21 cellular contexts compared by ENCODE assay signal in the genomic region with DNA sequence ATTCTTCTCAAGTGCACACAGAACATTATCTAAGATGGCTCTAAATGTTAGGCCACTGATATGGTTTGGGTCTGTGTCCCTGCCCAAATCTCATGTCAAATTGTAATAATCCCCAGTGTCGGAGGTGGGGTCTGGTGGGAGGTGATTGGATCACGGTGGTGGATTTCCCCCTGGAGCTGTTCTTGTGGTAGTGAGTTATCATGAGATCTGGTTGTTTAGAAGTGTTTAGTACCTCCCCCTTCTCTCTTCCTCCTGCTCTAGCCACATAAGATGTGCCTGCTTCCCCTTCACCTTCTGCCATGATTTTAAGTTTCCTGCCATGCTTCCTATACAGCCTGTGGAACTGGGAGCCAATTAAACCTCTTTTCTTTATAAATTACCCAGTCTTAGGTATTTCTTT. TPM values are rescaled to one million over a fixed set of nuclear protein-coding genes. Genes with fewer than 3 reads are reported as not detected.
DNase-seq lines count a peak whose midpoint lies in the region; ATAC-seq and TF ChIP-seq lines count a peak whose summit lies in the region.
"Had no signal": no experiment of that assay in that cellular context is flagged by ENCODE, and none has a peak within 500 bp of the region (broad histone marks: within the 10 kb centered on the region; RNA-seq: fewer than 3 reads in every experiment).

No MANE protein-coding gene starts in this region.

- no peaks in the 10 kb centered on the region for H3K27me3 Mint-ChIP-seq in natural killer cell treated with Interleukin-12 subunit alpha and Interleukin-12 subunit beta and Interleukin-15 and Interleukin-18, amount 100 ng/mL, for 72 hours
- peaks cover 0 to 3% of the 10 kb centered on the region in 2 donors for H3K27me3 Mint-ChIP-seq in natural killer cell (ENCODE audit: low read depth in 2 of 2)
- H3K27me3 Mint-ChIP-seq in activated naive CD8-positive, alpha-beta T cell treated with anti-CD3 and anti-CD28 coated beads for 36 hours, result no peaks in the 10 kb centered on the region
- peaks cover 2% of the 10 kb centered on the region for H3K27me3 Mint-ChIP-seq in glutamatergic neuron (ENCODE audit: unreplicated experiment)

- intact Hi-C loops in natural killer cell (cut with micrococcal nuclease) (no loop called here), head of caudate nucleus (cut with DNase I) (no loop called here)

- TF ChIP-seq CTCF in natural killer cell (IDR thresholded peaks at IDR 0.05) (no peak), glutamatergic neuron (IDR thresholded peaks at IDR 0.05; ENCODE audit: partially characterized antibody, unreplicated experiment) (no peak)

- ATAC-seq in natural killer cell treated with Interleukin-12 subunit alpha and Interleukin-12 subunit beta and Interleukin-15 and Interleukin-18, amount 100 ng/mL, for 72 hours, result no peak
- no peak for ATAC-seq in natural killer cell
- ATAC-seq: heart right ventricle, left lung had no signal

- H3K4me3 Mint-ChIP-seq in natural killer cell treated with Interleukin-12 subunit alpha and Interleukin-12 subunit beta and Interleukin-15 and Interleukin-18, amount 100 ng/mL, for 72 hours, result no peak overlapping the region
- H3K4me3 Mint-ChIP-seq in natural killer cell (no peak overlapping the region), glutamatergic neuron (ENCODE audit: unreplicated experiment) (no peak overlapping the region)
- H3K4me3 Mint-ChIP-seq in activated naive CD8-positive, alpha-beta T cell treated with anti-CD3 and anti-CD28 coated beads for 36 hours, result no peak overlapping the region

- peaks cover 27 to 62% of the 10 kb centered on the region in 2 donors for H3K4me1 Mint-ChIP-seq in natural killer cell treated with Interleukin-12 subunit alpha and Interleukin-12 subunit beta and Interleukin-15 and Interleukin-18, amount 100 ng/mL, for 72 hours (ENCODE audit: low read depth in 2 of 2)
- H3K4me1 Mint-ChIP-seq in natural killer cell (peaks cover 27 to 31% of the 10 kb centered on the region in 2 donors), glutamatergic neuron (ENCODE audit: low read depth, unreplicated experiment) (no peaks in the 10 kb centered on the region)
- peaks cover 48% of the 10 kb centered on the region for H3K4me1 Mint-ChIP-seq in activated naive CD8-positive, alpha-beta T cell treated with anti-CD3 and anti-CD28 coated beads for 36 hours

- DNase-seq in natural killer cell treated with Interleukin-12 subunit alpha and Interleukin-12 subunit beta and Interleukin-15 and Interleukin-18, amount 100 ng/mL, for 72 hours (ENCODE audit: low spot score), result no peak
- DNase-seq in natural killer cell, result no peak
- peak; percentile 4 for DNase-seq in OCI-M1 (lab: John Stamatoyannopoulos, UW)
- no peak for DNase-seq in activated naive CD8-positive, alpha-beta T cell treated with anti-CD3 and anti-CD28 coated beads for 36 hours
- no peak for DNase-seq in head of caudate nucleus
- no peak for DNase-seq in putamen (ENCODE audit: low spot score)
- DNase-seq in glutamatergic neuron, result no peak
- no peak for DNase-seq in substantia nigra (lab: John Stamatoyannopoulos, UW)
- DNase-seq: activated gamma-delta T cell treated with Interleukin-2 at 50 U/mL for 16 hours, GOT3, heart right ventricle, Karpas-422, left lung, NCI-H526, retina, Right ventricle myocardium superior, tibial artery had no signal

- peaks cover 3% of the 10 kb centered on the region for H3K9me3 Mint-ChIP-seq in natural killer cell treated with Interleukin-12 subunit alpha and Interleukin-12 subunit beta and Interleukin-15 and Interleukin-18, amount 100 ng/mL, for 72 hours
- H3K9me3 Mint-ChIP-seq in natural killer cell (peaks cover 0 to 5% of the 10 kb centered on the region in 2 donors), glutamatergic neuron (ENCODE audit: unreplicated experiment) (peaks cover 3% of the 10 kb centered on the region)
- H3K9me3 Mint-ChIP-seq in activated naive CD8-positive, alpha-beta T cell treated with anti-CD3 and anti-CD28 coated beads for 36 hours, result peaks cover 23% of the 10 kb centered on the region

- peaks cover 21% of the 10 kb centered on the region for H3K36me3 Mint-ChIP-seq in natural killer cell treated with Interleukin-12 subunit alpha and Interleukin-12 subunit beta and Interleukin-15 and Interleukin-18, amount 100 ng/mL, for 72 hours
- H3K36me3 Mint-ChIP-seq in natural killer cell (peaks cover 6% of the 10 kb centered on the region), glutamatergic neuron (ENCODE audit: unreplicated experiment) (peaks cover 26% of the 10 kb centered on the region)
- peaks cover 21% of the 10 kb centered on the region for H3K36me3 Mint-ChIP-seq in activated naive CD8-positive, alpha-beta T cell treated with anti-CD3 and anti-CD28 coated beads for 36 hours

- H3K27ac ChIP-seq in substantia nigra (ENCODE audit: low read depth, low read length, poor library complexity, severe bottlenecking), result no peak overlapping the region
- H3K27ac ChIP-seq: left lung, neutrophil, tibial artery, VCaP had no signal

- H3K27ac Mint-ChIP-seq in natural killer cell treated with Interleukin-12 subunit alpha and Interleukin-12 subunit beta and Interleukin-15 and Interleukin-18, amount 100 ng/mL, for 72 hours, result peak overlapping the region; percentile 3 to 75
- H3K27ac Mint-ChIP-seq in natural killer cell, result no peak overlapping the region
- peak overlapping the region; percentile 21 for H3K27ac Mint-ChIP-seq in activated naive CD8-positive, alpha-beta T cell treated with anti-CD3 and anti-CD28 coated beads for 36 hours
- H3K27ac Mint-ChIP-seq in glutamatergic neuron (ENCODE audit: unreplicated experiment), result no peak overlapping the region

RNA-seq across cellular contexts. Expression of a gene that starts 11.2 kb away (rescaled TPM):
- 100 to 1,000 TPM; 133 to 233 TPM for total RNA-seq in natural killer cell treated with Interleukin-12 subunit alpha and Interleukin-12 subunit beta and Interleukin-15 and Interleukin-18, amount 100 ng/mL, for 72 hours
- total RNA-seq in natural killer cell, result 100 to 1,000 TPM; 159 to 215 (median 181) TPM
- 100 to 1,000 TPM; 136 to 137 TPM for total RNA-seq in activated naive CD8-positive, alpha-beta T cell treated with anti-CD3 and anti-CD28 coated beads for 36 hours
- total RNA-seq in glutamatergic neuron (ENCODE audit: unreplicated experiment), result 48.6 TPM

RNA-seq across cellular contexts. Expression of a gene that starts 30.2 kb away (rescaled TPM):
- not detected for total RNA-seq in natural killer cell treated with Interleukin-12 subunit alpha and Interleukin-12 subunit beta and Interleukin-15 and Interleukin-18, amount 100 ng/mL, for 72 hours
- total RNA-seq in natural killer cell (not detected), glutamatergic neuron (ENCODE audit: unreplicated experiment) (not detected)
- not detected for total RNA-seq in activated naive CD8-positive, alpha-beta T cell treated with anti-CD3 and anti-CD28 coated beads for 36 hours
- total RNA-seq: fibroblast of lung, heart right ventricle, left lung, mononuclear cell, Right ventricle myocardium superior had no signal

RNA-seq across cellular contexts. Expression of a gene that starts 32.8 kb away (rescaled TPM):
- not detected for total RNA-seq in natural killer cell treated with Interleukin-12 subunit alpha and Interleukin-12 subunit beta and Interleukin-15 and Interleukin-18, amount 100 ng/mL, for 72 hours
- total RNA-seq in natural killer cell, result not detected
- 1 to 10 TPM; 2.3 to 2.7 TPM for total RNA-seq in activated naive CD8-positive, alpha-beta T cell treated with anti-CD3 and anti-CD28 coated beads for 36 hours
- not detected for total RNA-seq in glutamatergic neuron (ENCODE audit: unreplicated experiment)
- total RNA-seq: fibroblast of lung had no signal

RNA-seq across cellular contexts. Expression of a gene that starts 36.1 kb away (rescaled TPM):
- total RNA-seq in natural killer cell treated with Interleukin-12 subunit alpha and Interleukin-12 subunit beta and Interleukin-15 and Interleukin-18, amount 100 ng/mL, for 72 hours, result 10 to 100 TPM; 67.8 to 94.2 TPM
- total RNA-seq in natural killer cell, result 10 to 100 TPM; 36.7 to 60.5 (median 54.7) TPM
- total RNA-seq in activated naive CD8-positive, alpha-beta T cell treated with anti-CD3 and anti-CD28 coated beads for 36 hours, result 10 to 100 TPM; 71.8 to 79.7 TPM
- total RNA-seq in glutamatergic neuron (ENCODE audit: unreplicated experiment), result 59.2 TPM

Comparison
In these comparisons a context has a peak if more than half of its experiments do, and no peak if none do; other contexts are left out.
1. H3K27ac Mint-ChIP-seq: peak in natural killer cell treated with Interleukin-12 subunit alpha and Interleukin-12 subunit beta and Interleukin-15 and Interleukin-18, amount 100 ng/mL, for 72 hours (2 of 2) and activated naive CD8-positive, alpha-beta T cell treated with anti-CD3 and anti-CD28 coated beads for 36 hours (single experiment); none in natural killer cell (0 of 2) and glutamatergic neuron (single experiment).